8 cellular contexts compared by ENCODE assay signal in the genomic region with DNA sequence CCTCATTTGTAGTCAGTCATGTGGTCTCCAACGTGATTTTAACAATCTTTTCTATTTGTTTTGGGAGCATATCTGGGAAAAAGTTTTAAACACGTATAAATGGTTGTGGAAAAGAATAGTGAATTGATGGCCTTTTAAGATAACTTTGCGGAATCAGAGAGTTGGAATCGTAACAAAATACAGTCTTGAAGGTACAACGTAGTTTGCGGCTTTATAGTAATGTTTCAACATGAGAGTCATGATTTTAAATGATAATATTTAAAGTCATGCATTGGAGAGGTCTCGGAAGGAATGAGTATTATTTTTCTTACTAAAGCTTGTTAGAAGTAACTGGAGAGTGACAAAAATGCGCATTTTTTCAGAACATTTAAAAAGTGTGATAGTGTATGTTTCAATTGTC. TPM values are rescaled to one million over a fixed set of nuclear protein-coding genes. Genes with fewer than 3 reads are reported as not detected.
DNase-seq lines count a peak whose midpoint lies in the region; ATAC-seq and TF ChIP-seq lines count a peak whose summit lies in the region.

No MANE protein-coding gene starts in this region.

- peak overlapping the region; percentile 99 for H3K4me3 Mint-ChIP-seq in dendritic cell treated with granulocyte-macrophage colony-stimulating factor and Interleukin-4, amounts not matched to agents 40 ng/mL and 50 ng/mL, for 4 days
- peak overlapping the region; percentile 96 for H3K4me3 Mint-ChIP-seq in natural killer cell treated with Interleukin-12 subunit alpha and Interleukin-12 subunit beta and Interleukin-15 and Interleukin-18, amount 100 ng/mL, for 72 hours

- intact Hi-C loops in dendritic cell treated with granulocyte-macrophage colony-stimulating factor and Interleukin-4, amounts not matched to agents 40 ng/mL and 50 ng/mL, for 4 days (cut with micrococcal nuclease), result loop anchor here (2.0 kb wide), 1 partner anchor 42 kb away; no protein-coding TSS in a partner anchor

- ATAC-seq in natural killer cell treated with Interleukin-12 subunit alpha and Interleukin-12 subunit beta and Interleukin-15 and Interleukin-18, amount 100 ng/mL, for 72 hours, result no peak

- CTCF ChIA-PET in BJ (lab: Yijun Ruan, JAX), result no interaction called here

- H3K27me3 ChIP-seq in BJ (ENCODE audit: control insufficient read depth, insufficient read depth, low read length) (no peaks in the 10 kb centered on the region), MM.1S (replicated peaks; ENCODE audit: insufficient read depth, low read length) (no peaks in the 10 kb centered on the region)

- no peak overlapping the region for H3K27ac ChIP-seq in MM.1S (ENCODE audit: low read length)

- H3K9ac ChIP-seq in MM.1S (ENCODE audit: low read length), result peak overlapping the region; percentile 91

- no peaks in the 10 kb centered on the region for H3K9me2 ChIP-seq in MM.1S (replicated peaks; ENCODE audit: insufficient read depth, low read length)

- peak overlapping the region; percentile 52 for H3K4me2 ChIP-seq in MM.1S (ENCODE audit: low read depth, low read length)

- peaks cover 39% of the 10 kb centered on the region for H3K36me3 Mint-ChIP-seq in dendritic cell treated with granulocyte-macrophage colony-stimulating factor and Interleukin-4, amounts not matched to agents 40 ng/mL and 50 ng/mL, for 4 days (ENCODE audit: low read depth)
- H3K36me3 Mint-ChIP-seq in natural killer cell treated with Interleukin-12 subunit alpha and Interleukin-12 subunit beta and Interleukin-15 and Interleukin-18, amount 100 ng/mL, for 72 hours, result peaks cover 24% of the 10 kb centered on the region

- H3K36me3 ChIP-seq in BJ (ENCODE audit: control insufficient read depth, insufficient read depth, low read length) (no peaks in the 10 kb centered on the region), MM.1S (replicated peaks; ENCODE audit: insufficient read depth, low read length) (no peaks in the 10 kb centered on the region)

- H3K4me3 ChIP-seq in BJ (ENCODE audit: low read depth, low read length), result peak overlapping the region; percentile 100
- H3K4me3 ChIP-seq in MM.1S (ENCODE audit: low read length), result peak overlapping the region; percentile 99

- H4K20me1 ChIP-seq in MM.1S (ENCODE audit: insufficient read depth, low read length), result no peaks in the 10 kb centered on the region

- peaks cover 8% of the 10 kb centered on the region for H3K9me3 Mint-ChIP-seq in dendritic cell treated with granulocyte-macrophage colony-stimulating factor and Interleukin-4, amounts not matched to agents 40 ng/mL and 50 ng/mL, for 4 days
- no peaks in the 10 kb centered on the region for H3K9me3 Mint-ChIP-seq in natural killer cell treated with Interleukin-12 subunit alpha and Interleukin-12 subunit beta and Interleukin-15 and Interleukin-18, amount 100 ng/mL, for 72 hours

- 0 out of 2 replicates have a peak overlapping the region, but pooled peaks have one; percentile 86 for H2AFZ ChIP-seq in MM.1S (ENCODE audit: low read length)

- TF ChIP-seq CTCF in BJ (IDR thresholded peaks at IDR 0.05; ENCODE audit: insufficient read depth, low read depth, low read length) (no peak), MM.1S (IDR thresholded peaks at IDR 0.05; ENCODE audit: low read length) (no peak), GM20000 (IDR thresholded peaks at IDR 0.05; ENCODE audit: extremely low read depth, missing control alignments) (no peak)

- peaks cover 7% of the 10 kb centered on the region for H3K4me1 Mint-ChIP-seq in dendritic cell treated with granulocyte-macrophage colony-stimulating factor and Interleukin-4, amounts not matched to agents 40 ng/mL and 50 ng/mL, for 4 days (ENCODE audit: low read depth)
- peaks cover 49 to 54% of the 10 kb centered on the region in 2 donors for H3K4me1 Mint-ChIP-seq in natural killer cell treated with Interleukin-12 subunit alpha and Interleukin-12 subunit beta and Interleukin-15 and Interleukin-18, amount 100 ng/mL, for 72 hours (ENCODE audit: low read depth in 2 of 2)

- 0 out of 2 replicates have a peak, but pooled peaks cover 5% of the 10 kb centered on the region for H3K4me1 ChIP-seq in MM.1S (ENCODE audit: low read length)

- H3K79me2 ChIP-seq in MM.1S (ENCODE audit: low read length), result peaks cover 62% of the 10 kb centered on the region

- H3K27me3 Mint-ChIP-seq in dendritic cell treated with granulocyte-macrophage colony-stimulating factor and Interleukin-4, amounts not matched to agents 40 ng/mL and 50 ng/mL, for 4 days, result peaks cover 3% of the 10 kb centered on the region
- no peaks in the 10 kb centered on the region for H3K27me3 Mint-ChIP-seq in natural killer cell treated with Interleukin-12 subunit alpha and Interleukin-12 subunit beta and Interleukin-15 and Interleukin-18, amount 100 ng/mL, for 72 hours

- H3K27ac Mint-ChIP-seq in dendritic cell treated with granulocyte-macrophage colony-stimulating factor and Interleukin-4, amounts not matched to agents 40 ng/mL and 50 ng/mL, for 4 days, result peak overlapping the region; percentile 98
- peak overlapping the region; percentile 96 to 99 for H3K27ac Mint-ChIP-seq in natural killer cell treated with Interleukin-12 subunit alpha and Interleukin-12 subunit beta and Interleukin-15 and Interleukin-18, amount 100 ng/mL, for 72 hours

- POLR2A ChIA-PET in BJ (lab: Charles Lee), result no interaction called here

- peaks cover 13% of the 10 kb centered on the region for H3F3A ChIP-seq in MM.1S (ENCODE audit: insufficient read depth, low read length)

- DNase-seq in BJ (ENCODE audit: low read depth) (no peak), MM.1S (no peak), NCI-H1105 treated with DMSO at 0.1 percent for 48 hours (lab: John Stamatoyannopoulos, UW) (no peak), glomerular visceral epithelial cell (ENCODE audit: extremely low spot score) (no peak), GM20000 (ENCODE audit: low spot score) (no peak)
- DNase-seq in natural killer cell treated with Interleukin-12 subunit alpha and Interleukin-12 subunit beta and Interleukin-15 and Interleukin-18, amount 100 ng/mL, for 72 hours (ENCODE audit: low spot score), result no peak
- no peak for DNase-seq in activated effector memory CD4-positive, alpha-beta T cell treated with Interleukin-2 at 50 U/mL for 16 hours

- no peaks in the 10 kb centered on the region for H3K9me3 ChIP-seq in MM.1S (replicated peaks; ENCODE audit: insufficient read depth, low read length)

RNA-seq across cellular contexts. Expression of gene AEBP2, which starts 1.6 kb away (rescaled TPM):
- polyA plus RNA-seq in BJ (2011; rRNA removed), result 6.3 and 11.5 TPM in 2 replicates
- 8.4 and 14.3 TPM in 2 replicates for polyA minus RNA-seq in BJ (2011; rRNA and poly(A)+ RNA removed)
- 10 to 100 TPM; 66.3 to 95.2 TPM for total RNA-seq in natural killer cell treated with Interleukin-12 subunit alpha and Interleukin-12 subunit beta and Interleukin-15 and Interleukin-18, amount 100 ng/mL, for 72 hours
